In genomic region chr9:134330590-134330989, GRCh38 we compare ENCODE assay signal across 20 cellular contexts. TPM values are rescaled to one million over a fixed set of nuclear protein-coding genes. Genes with fewer than 3 reads are reported as not detected.
A peak's percentile ranks its signal among the peaks of the same experiment; 100 is the strongest.
DNase-seq lines count a peak whose midpoint lies in the region; ATAC-seq, FAIRE-seq and TF ChIP-seq lines count a peak whose summit lies in the region.
"Had no signal": no experiment of that assay in that cellular context is flagged by ENCODE, and none has a peak within 500 bp of the region (broad histone marks: within the 10 kb centered on the region; RNA-seq: fewer than 3 reads in every experiment).

No MANE protein-coding gene starts in this region.

- no peaks in the 10 kb centered on the region for H3K27me3 Mint-ChIP-seq in nephron (ENCODE audit: low read depth)

- no peak for FAIRE-seq in H54 (lab: Jason Lieb, UNC)
- FAIRE-seq: GM18507, pancreas had no signal

- H3K9me3 ChIP-seq in RWPE2 (ENCODE audit: severe bottlenecking) (no peaks in the 10 kb centered on the region), endocrine pancreas (ENCODE audit: control insufficient read depth, low read length) (no peaks in the 10 kb centered on the region)
- H3K9me3 ChIP-seq: BE2C, pancreas had no signal

- TF ChIP-seq POLR2A in H54 (IDR thresholded peaks at IDR 0.05; ENCODE audit: low read depth, low read length), result no peak

- H3K9me3 Mint-ChIP-seq in nephron, result no peaks in the 10 kb centered on the region
- H3K9me3 Mint-ChIP-seq: activated naive CD8-positive, alpha-beta T cell treated with anti-CD3 and anti-CD28 coated beads for 36 hours had no signal

- no peaks in the 10 kb centered on the region for H3K27me3 ChIP-seq in RWPE2 (ENCODE audit: insufficient read depth, poor library complexity, severe bottlenecking)
- no peaks in the 10 kb centered on the region for H3K27me3 ChIP-seq in endocrine pancreas (ENCODE audit: control insufficient read depth, insufficient read depth, low read length)
- H3K27me3 ChIP-seq: BE2C, pancreas had no signal

- peak overlapping the region; percentile 41 to 88 (median 74) for H3K4me3 Mint-ChIP-seq in nephron
- H3K4me3 Mint-ChIP-seq: activated naive CD8-positive, alpha-beta T cell treated with anti-CD3 and anti-CD28 coated beads for 36 hours had no signal

- H3K27ac ChIP-seq in RWPE2 (ENCODE audit: poor library complexity, severe bottlenecking) (peak overlapping the region; percentile 75), temporal lobe (ENCODE audit: low read depth, low read length) (peak overlapping the region; percentile 77)
- H3K27ac ChIP-seq: SK-N-MC had no signal

- H3K4me1 ChIP-seq in RWPE2 (ENCODE audit: insufficient read depth, poor library complexity, severe bottlenecking) (peaks cover 32% of the 10 kb centered on the region), endocrine pancreas (ENCODE audit: control insufficient read depth, insufficient read depth, low read length) (no peaks in the 10 kb centered on the region)

- peak overlapping the region in 2 of 3 experiments; percentile 68 to 87 for H3K27ac Mint-ChIP-seq in nephron
- H3K27ac Mint-ChIP-seq: activated naive CD8-positive, alpha-beta T cell treated with anti-CD3 and anti-CD28 coated beads for 36 hours had no signal

- no peak for TF ChIP-seq CTCF in RWPE2 (IDR thresholded peaks at IDR 0.05; ENCODE audit: poor library complexity, severe bottlenecking)
- TF ChIP-seq CTCF in nephron (IDR thresholded peaks at IDR 0.05; ENCODE audit: unreplicated experiment in 3 of 3), result no peak

- H3K36me3 ChIP-seq in RWPE2 (ENCODE audit: low read depth), result peaks cover 6% of the 10 kb centered on the region; the same call in 1 of the 2 replicates
- H3K36me3 ChIP-seq in endocrine pancreas (ENCODE audit: control insufficient read depth, insufficient read depth, low read length), result no peaks in the 10 kb centered on the region
- H3K36me3 ChIP-seq: BE2C, pancreas had no signal

- H3K4me3 ChIP-seq in RWPE2 (ENCODE audit: severe bottlenecking), result no peak overlapping the region
- no peak overlapping the region for H3K4me3 ChIP-seq in endocrine pancreas (ENCODE audit: control insufficient read depth, insufficient read depth, low read length)
- H3K4me3 ChIP-seq: pancreas, SK-N-MC had no signal

- ATAC-seq in RWPE2 (ENCODE audit: low read depth) (no peak), HG03175 (IDR thresholded peaks at IDR 0.05; ENCODE audit: unreplicated experiment) (no peak)

- no peaks in the 10 kb centered on the region for H3K36me3 Mint-ChIP-seq in nephron (ENCODE audit: low read depth)
- H3K36me3 Mint-ChIP-seq: activated naive CD8-positive, alpha-beta T cell treated with anti-CD3 and anti-CD28 coated beads for 36 hours had no signal

- peak overlapping the region; percentile 19 for H3K9ac ChIP-seq in endocrine pancreas (ENCODE audit: control insufficient read depth, insufficient read depth, low read length)

- peaks cover 49% of the 10 kb centered on the region for H3K4me1 Mint-ChIP-seq in nephron
- H3K4me1 Mint-ChIP-seq: activated naive CD8-positive, alpha-beta T cell treated with anti-CD3 and anti-CD28 coated beads for 36 hours had no signal

- DNase-seq in RWPE2 (ENCODE audit: low spot score), result no peak
- DNase-seq in NK-92 (lab: John Stamatoyannopoulos, UW; ENCODE audit: unreplicated experiment), result no peak
- DNase-seq in H54 (ENCODE audit: insufficient read length, low spot score), result no peak
- no peak for DNase-seq in NCI-H524 (lab: John Stamatoyannopoulos, UW)
- DNase-seq: activated CD4-positive, alpha-beta T cell treated with anti-CD3 and anti-CD28 coated beads, Interleukin-2, amount 50 U/mL, for 4 hours; activated naive CD8-positive, alpha-beta T cell treated with anti-CD3 and anti-CD28 coated beads for 36 hours; activated T-cell treated with anti-CD3 and anti-CD28 coated beads, Interleukin-2, amount 50 U/mL, for 1 hour; BE2C; central memory CD4-positive, alpha-beta T cell; DMS53; NCI-H146; NCI-H510A; stimulated activated CD4-positive, alpha-beta T cell treated with anti-CD3 and anti-CD28 coated beads, Interleukin-15, amount 100 ng/mL, for 24 hours had no signal

RNA-seq across cellular contexts. Expression of gene RXRA, which starts 4.3 kb away (rescaled TPM):
- total RNA-seq in temporal lobe, result 5.4 TPM
